8 cellular contexts compared by ENCODE assay signal in genomic region chr19:20565321-20566018, GRCh38. TPM values are rescaled to one million over a fixed set of nuclear protein-coding genes. Genes with fewer than 3 reads are reported as not detected.
DNase-seq lines count a peak whose midpoint lies in the region; ATAC-seq and TF ChIP-seq lines count a peak whose summit lies in the region.

ZNF737 (minus strand) TSS chr19:20565781; CDS start chr19:20565640, 141 bp downstream.

- peaks cover 15% of the 10 kb centered on the region for H3K9me3 ChIP-seq in thoracic aorta

- DNase-seq in DMS79 treated with DMSO at 0.1 percent for 48 hours (lab: John Stamatoyannopoulos, UW) (peak; percentile 96), KBM-7 (peak; percentile 3), head of caudate nucleus (peak; percentile 95 to 99 (median 98)), osteocyte (ENCODE audit: extremely low spot score, unreplicated experiment) (peak; percentile 98), thoracic aorta (ENCODE audit: low spot score) (peak; percentile 88)
- peak; percentile 86 for DNase-seq in activated naive CD8-positive, alpha-beta T cell treated with anti-CD3 and anti-CD28 coated beads, Interleukin-2, amount 10 ng/mL, durations not matched to agents 7 days and 5 days

- peak within 1 kb of the TSS; percentile 98 for H3K27ac Mint-ChIP-seq in activated naive CD8-positive, alpha-beta T cell treated with anti-CD3 and anti-CD28 coated beads, Interleukin-2, amount 10 ng/mL, durations not matched to agents 7 days and 5 days
- peak within 1 kb of the TSS; percentile 100 for H3K27ac Mint-ChIP-seq in osteocyte (ENCODE audit: unreplicated experiment)

- TF ChIP-seq CTCF in osteocyte (IDR thresholded peaks at IDR 0.05) = peak; percentile 49
- peak; percentile 55 for TF ChIP-seq CTCF in thoracic aorta (IDR thresholded peaks at IDR 0.05)

- ATAC-seq in GM21529 (IDR thresholded peaks at IDR 0.05; ENCODE audit: unreplicated experiment) (peak; percentile 91), SK-N-SH treated with all-trans-retinoic acid at 6 μM for 48 hours (peak; percentile 94), thoracic aorta (ENCODE audit: insufficient number of reproducible peaks, low FRiP score, low read depth) (peak; percentile 97)
- ATAC-seq in activated naive CD8-positive, alpha-beta T cell treated with anti-CD3 and anti-CD28 coated beads, Interleukin-2, amount 10 ng/mL, durations not matched to agents 7 days and 5 days (ENCODE audit: low read depth) = peak; percentile 97

- H3K4me1 Mint-ChIP-seq in activated naive CD8-positive, alpha-beta T cell treated with anti-CD3 and anti-CD28 coated beads, Interleukin-2, amount 10 ng/mL, durations not matched to agents 7 days and 5 days = peaks cover 6% of the 10 kb centered on the region
- peaks cover 8% of the 10 kb centered on the region for H3K4me1 Mint-ChIP-seq in osteocyte (ENCODE audit: unreplicated experiment)

- peaks cover 28% of the 10 kb centered on the region for H3K9me3 Mint-ChIP-seq in activated naive CD8-positive, alpha-beta T cell treated with anti-CD3 and anti-CD28 coated beads, Interleukin-2, amount 10 ng/mL, durations not matched to agents 7 days and 5 days
- H3K9me3 Mint-ChIP-seq in osteocyte (ENCODE audit: unreplicated experiment) = peaks cover 32% of the 10 kb centered on the region

- peak within 1 kb of the TSS; percentile 91 for H3K4me3 ChIP-seq in thoracic aorta

- H3K36me3 Mint-ChIP-seq in activated naive CD8-positive, alpha-beta T cell treated with anti-CD3 and anti-CD28 coated beads, Interleukin-2, amount 10 ng/mL, durations not matched to agents 7 days and 5 days = peaks cover 45% of the 10 kb centered on the region
- H3K36me3 Mint-ChIP-seq in osteocyte (ENCODE audit: unreplicated experiment) = peaks cover 28% of the 10 kb centered on the region

- H3K27ac ChIP-seq in thoracic aorta = peak within 1 kb of the TSS; percentile 82 to 88

- H3K4me1 ChIP-seq in thoracic aorta (ENCODE audit: control insufficient read depth in 1 of 2, low read depth in 2 of 2) = peaks cover 4 to 7% of the 10 kb centered on the region in 2 donors

- H3K36me3 ChIP-seq in thoracic aorta = peaks cover 6% of the 10 kb centered on the region

- in situ Hi-C loops in KBM-7 (cut with MboI; ENCODE audit: low pct_unique_long_range_greater_than_20kb, low sequenced_read_pairs) = no loop called here

- H3K27me3 Mint-ChIP-seq in activated naive CD8-positive, alpha-beta T cell treated with anti-CD3 and anti-CD28 coated beads, Interleukin-2, amount 10 ng/mL, durations not matched to agents 7 days and 5 days = no peaks in the 10 kb centered on the region
- H3K27me3 Mint-ChIP-seq in osteocyte (ENCODE audit: unreplicated experiment) = no peaks in the 10 kb centered on the region

- H3K4me3 Mint-ChIP-seq in activated naive CD8-positive, alpha-beta T cell treated with anti-CD3 and anti-CD28 coated beads, Interleukin-2, amount 10 ng/mL, durations not matched to agents 7 days and 5 days = peak within 1 kb of the TSS; percentile 98
- H3K4me3 Mint-ChIP-seq in osteocyte (ENCODE audit: unreplicated experiment) = peak within 1 kb of the TSS; percentile 98

- POLR2A ChIA-PET in activated naive CD8-positive, alpha-beta T cell treated with anti-CD3 and anti-CD28 coated beads, Interleukin-2, amount 10 ng/mL, durations not matched to agents 7 days and 5 days (lab: Charles Lee) = interaction anchor here (0.6 to 2.5 kb wide), 23 partner anchors 9 to 1286 kb away, joined by 3 to 33 read pairs (median 5); partner anchors contain the start of genes ZNF100, ZNF253, ZNF429 and ZNF430

- H3K27me3 ChIP-seq in thoracic aorta (replicated peaks; ENCODE audit: insufficient read depth) = no peaks in the 10 kb centered on the region

- intact Hi-C loops in head of caudate nucleus (cut with DNase I) = loop anchor here (5.0 to 10.0 kb wide), 2 partner anchors 97 to 209 kb away; partner anchors contain the start of genes ZNF626 and ZNF66

TF ChIP-seq in SK-N-SH treated with all-trans-retinoic acid at 6 μM for 48 hours, 23 proteins besides CTCF, POLR2A, EP300 and RAD21:
- TF ChIP-seq PATZ1 (CRISPR knock-in tag; IDR thresholded peaks at IDR 0.05; ENCODE audit: borderline replicate concordance) = no peak
- TF ChIP-seq CSRNP3 (CRISPR knock-in tag; IDR thresholded peaks at IDR 0.05) = no peak
- no peak for TF ChIP-seq PPARA (CRISPR knock-in tag; IDR thresholded peaks at IDR 0.05; ENCODE audit: borderline replicate concordance)

RNA-seq across cellular contexts. Expression of gene ZNF737, which starts in this region (rescaled TPM):
- 10 to 100 TPM; 30.9 to 33.8 TPM for total RNA-seq in activated naive CD8-positive, alpha-beta T cell treated with anti-CD3 and anti-CD28 coated beads, Interleukin-2, amount 10 ng/mL, durations not matched to agents 7 days and 5 days
- 15.2 and 15.3 TPM in 2 replicates for total RNA-seq in osteocyte
- total RNA-seq in thoracic aorta = 10 to 100 TPM in 1 of 2 donors, 1 to 10 TPM in 1; 6.1 to 17.6 TPM

Comparison
In these comparisons a context has a peak if more than half of its experiments do, and no peak if none do; other contexts are left out.
1. Peak in every context shown above with its lines: DNase-seq, ATAC-seq, H3K4me3 ChIP-seq and H3K27ac ChIP-seq.
2. DNase-seq: peak in every context shown above with its lines; median percentile 98 in head of caudate nucleus; 98 in osteocyte; 96 in DMS79 treated with DMSO at 0.1 percent for 48 hours; 88 in thoracic aorta; 86 in activated naive CD8-positive, alpha-beta T cell treated with anti-CD3 and anti-CD28 coated beads, Interleukin-2, amount 10 ng/mL, durations not matched to agents 7 days and 5 days; 3 in KBM-7.